In genomic region chrY:12701181-12701695, GRCh38 we compare ENCODE assay signal across 16 cellular contexts. TPM values are rescaled to one million over a fixed set of nuclear protein-coding genes. Genes with fewer than 3 reads are reported as not detected.
DNase-seq lines count a peak whose midpoint lies in the region; ATAC-seq, FAIRE-seq and TF ChIP-seq lines count a peak whose summit lies in the region.
"Had no signal": no experiment of that assay in that cellular context is flagged by ENCODE, and none has a peak within 500 bp of the region (broad histone marks: within the 10 kb centered on the region; RNA-seq: fewer than 3 reads in every experiment).

Gene USP9Y, plus strand, starts transcription at chrY:12701231. Its CDS starts 8,217 bp downstream, at chrY:12709448.

- H3K27me3 Mint-ChIP-seq in activated CD4-positive, alpha-beta T cell treated with anti-CD3 and anti-CD28 coated beads, Interleukin-2, amount 10 ng/mL, durations not matched to agents 24 days and 14 days = no peaks in the 10 kb centered on the region
- peaks cover 3% of the 10 kb centered on the region for H3K27me3 Mint-ChIP-seq in GM23338 (ENCODE audit: insufficient read depth, low read depth, poor library complexity)

- no peak within 1 kb of the TSS for H3K4me3 ChIP-seq in GM23338
- H3K4me3 ChIP-seq in bronchial epithelial cell (ENCODE audit: low read depth, low read length) = no peak within 1 kb of the TSS
- H3K4me3 ChIP-seq in neural cell (ENCODE audit: low read length) = no peak within 1 kb of the TSS
- H3K4me3 ChIP-seq: HAP-1, smooth muscle cell, stomach had no signal

- H3K27me3 ChIP-seq in GM23338 (ENCODE audit: insufficient read depth) = no peaks in the 10 kb centered on the region
- H3K27me3 ChIP-seq in bronchial epithelial cell (ENCODE audit: control insufficient read depth, insufficient read depth, low read length) = no peaks in the 10 kb centered on the region
- no peaks in the 10 kb centered on the region for H3K27me3 ChIP-seq in neural cell (ENCODE audit: insufficient read depth, low read depth, low read length)
- H3K27me3 ChIP-seq: stomach had no signal

- no peaks in the 10 kb centered on the region for H3K4me1 Mint-ChIP-seq in activated CD4-positive, alpha-beta T cell treated with anti-CD3 and anti-CD28 coated beads, Interleukin-2, amount 10 ng/mL, durations not matched to agents 24 days and 14 days
- peaks cover 5% of the 10 kb centered on the region; the same call in 2 of the 3 replicates for H3K4me1 Mint-ChIP-seq in GM23338

- H3K4me2 ChIP-seq in GM23338 = no peak within 1 kb of the TSS
- H3K4me2 ChIP-seq in neural cell (ENCODE audit: low read length) = no peak within 1 kb of the TSS
- H3K4me2 ChIP-seq: smooth muscle cell had no signal

- H3K27ac ChIP-seq in GM23338 (ENCODE audit: low read depth) (peak within 1 kb of the TSS; percentile 89), neural cell (ENCODE audit: low read length) (no peak within 1 kb of the TSS)
- H3K27ac ChIP-seq: stomach had no signal

- ATAC-seq in GM23338 (no peak), GM19397 (IDR thresholded peaks at IDR 0.05; ENCODE audit: unreplicated experiment) (no peak)

- in situ Hi-C loops in KBM-7 (cut with MboI; ENCODE audit: low pct_unique_long_range_greater_than_20kb, low sequenced_read_pairs) = no loop called here

- H2AFZ ChIP-seq in GM23338 (no peak within 1 kb of the TSS), neural cell (ENCODE audit: low read depth, low read length) (no peak within 1 kb of the TSS)

- TF ChIP-seq RAD21 in neural cell (conservative IDR thresholded peaks at IDR 0.05) = no peak

- no peaks in the 10 kb centered on the region for H3K9me3 Mint-ChIP-seq in activated CD4-positive, alpha-beta T cell treated with anti-CD3 and anti-CD28 coated beads, Interleukin-2, amount 10 ng/mL, durations not matched to agents 24 days and 14 days
- peaks cover 45% of the 10 kb centered on the region for H3K9me3 Mint-ChIP-seq in GM23338

- FAIRE-seq in bronchial epithelial cell (lab: Jason Lieb, UNC) = no peak

- no peaks in the 10 kb centered on the region for H3K4me1 ChIP-seq in GM23338 (ENCODE audit: insufficient read depth)
- H3K4me1 ChIP-seq: HAP-1, stomach had no signal

- DNase-seq in activated CD4-positive, alpha-beta T cell treated with anti-CD3 and anti-CD28 coated beads, Interleukin-2, amount 10 ng/mL, durations not matched to agents 24 days and 14 days = no peak
- DNase-seq in activated CD4-positive, alpha-beta T cell treated with anti-CD3 and anti-CD28 coated beads for 48 hours = no peak
- DNase-seq in GM23338 (ENCODE audit: low spot score) (no peak), bronchial epithelial cell (ENCODE audit: low read depth) (no peak), KBM-7 (no peak), AG08396 (ENCODE audit: low spot score) (no peak)
- DNase-seq: ACHN; activated CD4-positive, alpha-beta T cell treated with anti-CD3 and anti-CD28 coated beads, Interleukin-2, amount 50 U/mL, for 4 hours; erythroblast; hypothalamus; NCI-H1930; stomach had no signal

- H3K9me2 ChIP-seq in GM23338 (ENCODE audit: insufficient read depth) (no peaks in the 10 kb centered on the region; the same call in 1 of the 2 replicates), neural cell (ENCODE audit: insufficient read depth, low read length) (no peaks in the 10 kb centered on the region)

- intact Hi-C loops in activated CD4-positive, alpha-beta T cell treated with anti-CD3 and anti-CD28 coated beads, Interleukin-2, amount 10 ng/mL, durations not matched to agents 24 days and 14 days (cut with micrococcal nuclease) = no loop called here

- H3K36me3 ChIP-seq in GM23338 (ENCODE audit: insufficient read depth) (peaks cover 4% of the 10 kb centered on the region; the same call in 1 of the 2 replicates), bronchial epithelial cell (ENCODE audit: control insufficient read depth, insufficient read depth, low read length) (peaks cover 2% of the 10 kb centered on the region), neural cell (ENCODE audit: insufficient read depth, low read length) (no peaks in the 10 kb centered on the region)
- H3K36me3 ChIP-seq: HAP-1 had no signal

- 0 out of 2 replicates have a peak, but pooled peaks cover 7% of the 10 kb centered on the region for H3F3A ChIP-seq in GM23338 (replicated peaks; ENCODE audit: low read depth)
- H3F3A ChIP-seq in neural cell (ENCODE audit: insufficient read depth, low read length, poor library complexity, severe bottlenecking) = no peaks in the 10 kb centered on the region

- TF ChIP-seq EP300 in neural cell (conservative IDR thresholded peaks at IDR 0.05; ENCODE audit: poor library complexity, severe bottlenecking) = no peak

- TF ChIP-seq CTCF in GM23338 (conservative IDR thresholded peaks at IDR 0.05; ENCODE audit: low read depth in 2 of 2) = no peak
- no peak for TF ChIP-seq CTCF in bronchial epithelial cell (IDR thresholded peaks at IDR 0.05; ENCODE audit: insufficient read depth, low read length, severe bottlenecking)
- TF ChIP-seq CTCF in neural cell (IDR thresholded peaks at IDR 0.05; ENCODE audit: poor library complexity, severe bottlenecking) = no peak

- H4K20me1 ChIP-seq in GM23338 (replicated peaks; ENCODE audit: insufficient read depth) (no peaks in the 10 kb centered on the region), neural cell (ENCODE audit: insufficient read depth) (no peaks in the 10 kb centered on the region)

- no peak within 1 kb of the TSS for H3K4me3 Mint-ChIP-seq in activated CD4-positive, alpha-beta T cell treated with anti-CD3 and anti-CD28 coated beads, Interleukin-2, amount 10 ng/mL, durations not matched to agents 24 days and 14 days
- no peak within 1 kb of the TSS for H3K4me3 Mint-ChIP-seq in GM23338

- no peaks in the 10 kb centered on the region for H3K9me3 ChIP-seq in neural cell (ENCODE audit: low read length)
- H3K9me3 ChIP-seq: HAP-1 had no signal

- H3K36me3 Mint-ChIP-seq in activated CD4-positive, alpha-beta T cell treated with anti-CD3 and anti-CD28 coated beads, Interleukin-2, amount 10 ng/mL, durations not matched to agents 24 days and 14 days (ENCODE audit: low read depth) = peaks cover 62% of the 10 kb centered on the region
- peaks cover 88% of the 10 kb centered on the region for H3K36me3 Mint-ChIP-seq in GM23338 (ENCODE audit: low read depth)

- no peak within 1 kb of the TSS for H3K9ac ChIP-seq in neural cell (ENCODE audit: low read length)

- H3K79me2 ChIP-seq in GM23338 (replicated peaks; ENCODE audit: insufficient read depth) = peaks cover 63% of the 10 kb centered on the region
- no peaks in the 10 kb centered on the region for H3K79me2 ChIP-seq in neural cell (replicated peaks; ENCODE audit: insufficient read depth, low read length)

- H3K27ac Mint-ChIP-seq in activated CD4-positive, alpha-beta T cell treated with anti-CD3 and anti-CD28 coated beads, Interleukin-2, amount 10 ng/mL, durations not matched to agents 24 days and 14 days = no peak within 1 kb of the TSS
- H3K27ac Mint-ChIP-seq in GM23338 = peak within 1 kb of the TSS; percentile 70; the same call in 1 of the 2 replicates

TF ChIP-seq in GM23338, 12 proteins besides CTCF, POLR2A, EP300 and RAD21 (continues in another document):
- no peak for TF ChIP-seq JUNB (IDR thresholded peaks at IDR 0.05; ENCODE audit: unreplicated experiment)
- TF ChIP-seq ZNF331 (CRISPR knock-in tag; IDR thresholded peaks at IDR 0.05; ENCODE audit: low read depth) = no peak

TF ChIP-seq in neural cell, 6 proteins besides CTCF, POLR2A, EP300 and RAD21:
- no peak for TF ChIP-seq REST (IDR thresholded peaks at IDR 0.05; ENCODE audit: borderline replicate concordance)
- no peak for TF ChIP-seq POLR2AphosphoS5 (IDR thresholded peaks at IDR 0.05)
- TF ChIP-seq SMC3 (conservative IDR thresholded peaks at IDR 0.05; ENCODE audit: poor library complexity) = no peak
- no peak for TF ChIP-seq MXI1 (conservative IDR thresholded peaks at IDR 0.05; ENCODE audit: poor library complexity, severe bottlenecking)
- TF ChIP-seq TAF1 (IDR thresholded peaks at IDR 0.05; ENCODE audit: low read depth) = no peak
- TF ChIP-seq EZH2 (IDR thresholded peaks at IDR 0.05; ENCODE audit: borderline replicate concordance, insufficient read depth, low read length, poor library complexity, severe bottlenecking) = no peak

RNA-seq across cellular contexts. Expression of gene USP9Y, which starts in this region (rescaled TPM):
- total RNA-seq in activated CD4-positive, alpha-beta T cell treated with anti-CD3 and anti-CD28 coated beads, Interleukin-2, amount 10 ng/mL, durations not matched to agents 24 days and 14 days = 10.3 and 13.3 TPM in 2 replicates
- total RNA-seq in GM23338 (2014; rRNA removed; shearing (Covaris generic)) = 45.2 and 49.0 TPM in 2 replicates
- polyA plus RNA-seq in GM23338 (2016; fragmentation: Nextera tagmentation; extraction: Ambion mirVana) (17.4 and 23.7 TPM in 2 replicates), neural cell (160 and 164 TPM in 2 replicates)
- total RNA-seq in bronchial epithelial cell = 15.0 TPM in 1 of 2 replicates, not detected in the other
- 122 and 138 TPM in 2 replicates for polyA minus RNA-seq in neural cell
- total RNA-seq: smooth muscle cell had no signal
- polyA plus RNA-seq: smooth muscle cell had no signal
